19 cellular contexts compared by ENCODE assay signal in the genomic region with DNA sequence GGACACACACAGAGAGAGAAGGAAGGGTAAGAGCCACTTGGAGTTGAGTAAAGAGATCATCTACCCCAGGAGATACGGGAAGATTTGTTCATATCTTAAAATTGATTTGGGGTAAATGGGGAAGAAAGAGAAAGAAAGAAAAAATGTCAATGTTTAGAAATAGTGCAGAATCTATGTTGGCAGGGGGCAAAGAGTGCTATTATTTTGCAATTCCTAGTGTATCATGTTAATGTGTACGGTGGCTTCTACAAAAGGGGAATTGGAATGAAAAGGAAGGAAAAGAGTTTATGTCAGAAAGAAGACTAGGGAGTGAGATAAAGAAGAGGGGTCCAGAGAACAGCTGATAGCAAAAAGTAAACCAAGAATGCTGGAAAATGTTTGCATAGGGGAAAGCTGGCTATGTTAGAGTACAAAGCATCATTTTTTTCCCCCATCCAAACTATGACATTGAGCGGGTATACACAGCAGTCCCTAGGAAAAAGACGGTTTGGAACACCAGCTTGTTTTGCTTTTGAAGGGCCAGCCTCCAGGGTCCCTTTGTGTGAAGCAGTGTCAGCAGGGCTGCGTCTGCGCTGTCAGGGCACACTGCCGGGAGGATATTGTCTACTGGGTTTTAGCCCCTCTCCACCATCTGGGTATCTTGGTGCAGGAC. TPM values are rescaled to one million over a fixed set of nuclear protein-coding genes. Genes with fewer than 3 reads are reported as not detected.
A peak's percentile ranks its signal among the peaks of the same experiment; 100 is the strongest.
DNase-seq lines count a peak whose midpoint lies in the region; ATAC-seq, FAIRE-seq and TF ChIP-seq lines count a peak whose summit lies in the region.
"Had no signal": no experiment of that assay in that cellular context is flagged by ENCODE, and none has a peak within 500 bp of the region (broad histone marks: within the 10 kb centered on the region; RNA-seq: fewer than 3 reads in every experiment).

No MANE protein-coding gene starts in this region.

- no peaks in the 10 kb centered on the region for H3K9me3 ChIP-seq in H9 (ENCODE audit: control insufficient read depth, low read depth, low read length)
- 0 out of 2 replicates have a peak, but pooled peaks cover 6% of the 10 kb centered on the region for H3K9me3 ChIP-seq in K562 (replicated peaks; ENCODE audit: control insufficient read depth, insufficient read depth, low read depth, low read length)
- no peaks in the 10 kb centered on the region for H3K9me3 ChIP-seq in HepG2 (ENCODE audit: low read length)
- H3K9me3 ChIP-seq: heart left ventricle, SK-N-SH had no signal

- no peak for FAIRE-seq in K562 (lab: Jason Lieb, UNC)
- no peak for FAIRE-seq in HepG2 (lab: Jason Lieb, UNC)
- FAIRE-seq: GM18507, TTC549 had no signal

- H4K91ac ChIP-seq in H9 (ENCODE audit: insufficient read length, low read depth, low read length), result no peak overlapping the region

- CTCF ChIA-PET in K562 (lab: Yijun Ruan, JAX; ENCODE audit: low intra/inter-chr PET ratio) (no interaction called here), HepG2 (lab: Yijun Ruan, JAX; ENCODE audit: low intra/inter-chr PET ratio, low total read pairs) (no interaction called here)
- CTCF ChIA-PET in activated CD4-positive, alpha-beta T cell treated with anti-CD3 and anti-CD28 coated beads for 36 hours (lab: Charles Lee), result no interaction called here

- peaks cover 3% of the 10 kb centered on the region; the same call in 1 of the 2 replicates for H3K79me2 ChIP-seq in H9 (ENCODE audit: insufficient read depth, low read length)
- H3K79me2 ChIP-seq in K562 (ENCODE audit: control insufficient read depth, insufficient read depth, low read length), result peaks cover 83% of the 10 kb centered on the region
- peaks cover 83% of the 10 kb centered on the region for H3K79me2 ChIP-seq in HepG2 (ENCODE audit: insufficient read depth, low read length)

- H3K4me3 Mint-ChIP-seq in H9, result peak overlapping the region in 1 of 2 experiments; percentile 19; a peak in 2 of 5 replicates
- H3K4me3 Mint-ChIP-seq in activated CD4-positive, alpha-beta T cell treated with anti-CD3 and anti-CD28 coated beads for 36 hours, result no peak overlapping the region
- H3K4me3 Mint-ChIP-seq: activated CD8-positive, alpha-beta T cell treated with anti-CD3 and anti-CD28 coated beads, Interleukin-2, amount 10 ng/mL, durations not matched to agents 7 days and 5 days; B cell had no signal

- peak overlapping the region in 2 of 3 experiments; percentile 29 to 32; a peak in 5 of 7 replicates for H3K27ac Mint-ChIP-seq in H9
- H3K27ac Mint-ChIP-seq in activated CD4-positive, alpha-beta T cell treated with anti-CD3 and anti-CD28 coated beads for 36 hours, result no peak overlapping the region
- H3K27ac Mint-ChIP-seq: activated CD8-positive, alpha-beta T cell treated with anti-CD3 and anti-CD28 coated beads, Interleukin-2, amount 10 ng/mL, durations not matched to agents 7 days and 5 days; B cell had no signal

- no peak overlapping the region for H2BK20ac ChIP-seq in H9 (ENCODE audit: low read depth, low read length, poor library complexity, severe bottlenecking)

- no CpG with 5 or more reads among the region's 7 CpGs for WGBS in H9 (ENCODE audit: extremely low coverage, insufficient read length, low lambda C conversion rate)
- WGBS in K562 (ENCODE audit: insufficient coverage, low coverage, missing lambda C conversion rate), result 56% methylated on average over 6 of the region's 7 CpGs
- 5% methylated on average over 4 of the region's 7 CpGs for WGBS in HepG2 (ENCODE audit: low lambda C conversion rate)

- H3K27me3 Mint-ChIP-seq in H9 (ENCODE audit: low read depth), result no peaks in the 10 kb centered on the region
- H3K27me3 Mint-ChIP-seq in activated CD4-positive, alpha-beta T cell treated with anti-CD3 and anti-CD28 coated beads for 36 hours, result no peaks in the 10 kb centered on the region
- H3K27me3 Mint-ChIP-seq: B cell had no signal

- BruUV-seq in K562 (replicated peaks; lab: Mats Ljungman, UMichigan), result no TSS peak
- TSS peak; percentile 3 for BruUV-seq in HepG2 (replicated peaks; lab: Mats Ljungman, UMichigan)

- DNase-seq in H9 (no peak), K562 (ENCODE audit: extremely low read depth in 1 of 4, low spot score in 3 of 4) (no peak), HepG2 (ENCODE audit: low spot score) (no peak), retina (peak; percentile 55), HUDEP-2 (lab: John Stamatoyannopoulos, UW; ENCODE audit: unreplicated experiment in 76 of 76) (no peak)
- DNase-seq in activated CD4-positive, alpha-beta T cell treated with anti-CD3 and anti-CD28 coated beads for 36 hours, result no peak
- no peak for DNase-seq in stimulated activated naive CD4-positive, alpha-beta T cell treated with Interleukin-2 at 50 U/mL for 16 hours (lab: John Stamatoyannopoulos, UW)
- DNase-seq: activated CD8-positive, alpha-beta T cell treated with anti-CD3 and anti-CD28 coated beads, Interleukin-2, amount 10 ng/mL, durations not matched to agents 7 days and 5 days; heart left ventricle; left cardiac atrium; NCI-H1694; NCI-H446 treated with DMSO at 0.1 percent for 48 hours; SK-N-SH had no signal

- in situ Hi-C loops in K562 (cut with MboI) (no loop called here), HepG2 (cut with HindIII; ENCODE audit: extremely low pct_ligation_motif_present, low pct_unique_long_range_greater_than_20kb) (no loop called here)

- ATAC-seq in K562, result peak; percentile 30
- ATAC-seq in HepG2, result peak; percentile 66
- no peak for ATAC-seq in HG02759 (IDR thresholded peaks at IDR 0.05; ENCODE audit: unreplicated experiment)
- ATAC-seq in activated CD4-positive, alpha-beta T cell treated with anti-CD3 and anti-CD28 coated beads for 36 hours, result no peak
- ATAC-seq: activated CD8-positive, alpha-beta T cell treated with anti-CD3 and anti-CD28 coated beads, Interleukin-2, amount 10 ng/mL, durations not matched to agents 7 days and 5 days; esophagus mucosa; heart left ventricle; left cardiac atrium had no signal

- H4K8ac ChIP-seq in H9 (replicated peaks; ENCODE audit: insufficient read length, low read depth, low read length), result no peak overlapping the region

- peak overlapping the region; percentile 7 for H3K18ac ChIP-seq in H9 (ENCODE audit: insufficient read length, low read depth, low read length)

- H3K4me1 ChIP-seq in H9 (ENCODE audit: insufficient read depth, low read length) (peaks cover 14% of the 10 kb centered on the region), K562 (replicated peaks in 1 of 2; ENCODE audit: control insufficient read depth in 2 of 2, insufficient read depth in 2 of 2, low read length in 2 of 2) (peaks cover 10 to 53% of the 10 kb centered on the region in 2 experiments), HepG2 (ENCODE audit: insufficient read depth, low read length) (peaks cover 85% of the 10 kb centered on the region)

- H3K27me3 ChIP-seq in H9 (ENCODE audit: insufficient read depth, low read length) (no peaks in the 10 kb centered on the region), K562 (ENCODE audit: control insufficient read depth in 2 of 2, insufficient read depth in 2 of 2, low read length in 2 of 2) (no peaks in the 10 kb centered on the region), HepG2 (ENCODE audit: control insufficient read depth in 1 of 2, insufficient read depth in 2 of 2, low read length in 2 of 2) (no peaks in the 10 kb centered on the region)
- H3K27me3 ChIP-seq: heart left ventricle had no signal

- no peak overlapping the region for H3K56ac ChIP-seq in H9 (ENCODE audit: insufficient read length, low read depth, low read length)

- no peak overlapping the region for H3K23ac ChIP-seq in H9 (ENCODE audit: insufficient read length, low read depth, low read length)

- no peaks in the 10 kb centered on the region for H3K9me1 ChIP-seq in K562 (ENCODE audit: control insufficient read depth, insufficient read depth, low read length)

- peaks cover 50 to 51% of the 10 kb centered on the region in 2 experiments for H3K4me1 Mint-ChIP-seq in H9
- peaks cover 5% of the 10 kb centered on the region for H3K4me1 Mint-ChIP-seq in activated CD4-positive, alpha-beta T cell treated with anti-CD3 and anti-CD28 coated beads for 36 hours

- no peak overlapping the region for H2BK15ac ChIP-seq in H9 (ENCODE audit: low read depth, low read length)

- H4K5ac ChIP-seq in H9 (ENCODE audit: insufficient read length, low read depth, low read length), result no peak overlapping the region

- TF ChIP-seq CTCF in H9 (conservative IDR thresholded peaks at IDR 0.05) (no peak), K562 (IDR thresholded peaks at IDR 0.05 in 2 of 3, conservative IDR thresholded peaks at IDR 0.05 in 1 of 3; ENCODE audit: insufficient read depth in 2 of 3, low read depth in 1 of 3, low read length in 3 of 3) (no peak), HepG2 (CRISPR knock-in tag; IDR thresholded peaks at IDR 0.05) (no peak)

- H3K9me3 Mint-ChIP-seq in H9, result no peaks in the 10 kb centered on the region
- H3K9me3 Mint-ChIP-seq in activated CD4-positive, alpha-beta T cell treated with anti-CD3 and anti-CD28 coated beads for 36 hours (ENCODE audit: low read depth), result no peaks in the 10 kb centered on the region

- H3K4me3 ChIP-seq in K562 (no peak overlapping the region), HepG2 (replicated peaks in 1 of 3; ENCODE audit: insufficient read depth in 1 of 3, low read depth in 2 of 3, low read length in 3 of 3) (peak overlapping the region in 2 of 3 experiments; percentile 15 to 30; a peak in 1 of 6 replicates)
- H3K4me3 ChIP-seq: heart left ventricle had no signal

- no peak overlapping the region for H2BK5ac ChIP-seq in H9 (ENCODE audit: insufficient read length, low read length)

- H4K20me1 ChIP-seq in H9 (ENCODE audit: control insufficient read depth, insufficient read depth, insufficient read length) (no peaks in the 10 kb centered on the region), K562 (replicated peaks; ENCODE audit: control insufficient read depth, insufficient read depth, low read length) (peaks cover 6% of the 10 kb centered on the region; the same call in 1 of the 2 replicates), HepG2 (ENCODE audit: insufficient read depth, low read length) (peaks cover 5% of the 10 kb centered on the region; the same call in 1 of the 2 replicates)

- no peak overlapping the region for H3K27ac ChIP-seq in H9 (ENCODE audit: insufficient read length, low read depth, low read length)
- no peak overlapping the region for H3K27ac ChIP-seq in K562 (ENCODE audit: extremely low read depth, low read depth, low read length)
- H3K27ac ChIP-seq in HepG2 (ENCODE audit: extremely low read length, insufficient read depth, low read length), result peak overlapping the region; percentile 97
- H3K27ac ChIP-seq: HL-60 had no signal

- H3K14ac ChIP-seq in H9 (ENCODE audit: insufficient read depth, low read length), result no peak overlapping the region

- H3K79me1 ChIP-seq in H9 (ENCODE audit: insufficient read depth, low read depth, low read length, poor library complexity, severe bottlenecking), result peaks cover 9% of the 10 kb centered on the region

- TF ChIP-seq EP300 in K562 (IDR thresholded peaks at IDR 0.05; ENCODE audit: low read length) (no peak), HepG2 (IDR thresholded peaks at IDR 0.05; ENCODE audit: low read depth in 2 of 2, low read length in 2 of 2) (peak in 1 of 2 experiments; percentile 42; a peak in 1 of 4 replicates), HepG2 (CRISPR knock-in tag; IDR thresholded peaks at IDR 0.05; ENCODE audit: borderline replicate concordance) (no peak)

- TF ChIP-seq POLR2A in K562 (conservative IDR thresholded peaks at IDR 0.05) (no peak), HepG2 (IDR thresholded peaks at IDR 0.05; ENCODE audit: insufficient read depth in 1 of 2, low read depth in 2 of 2, low read length in 2 of 2) (no peak)

- H3K36me3 Mint-ChIP-seq in H9 (ENCODE audit: insufficient read depth in 1 of 3, low read depth in 3 of 3), result peaks cover 0 to 10% (median 3%) of the 10 kb centered on the region in 3 experiments; a peak in 5 of 7 replicates
- no peaks in the 10 kb centered on the region for H3K36me3 Mint-ChIP-seq in activated CD4-positive, alpha-beta T cell treated with anti-CD3 and anti-CD28 coated beads for 36 hours (ENCODE audit: low read depth)

- H3T11ph ChIP-seq in H9 (ENCODE audit: low read length), result no peak overlapping the region

- H3K9ac ChIP-seq in H9 (ENCODE audit: extremely low read depth, insufficient read length, low read length), result no peak overlapping the region
- peak overlapping the region in 1 of 2 experiments; percentile 32; a peak in 1 of 4 replicates for H3K9ac ChIP-seq in K562 (ENCODE audit: insufficient read depth in 1 of 2, low read depth in 2 of 2, low read length in 2 of 2)
- peak overlapping the region; percentile 34; the same call in 1 of the 2 replicates for H3K9ac ChIP-seq in HepG2 (ENCODE audit: insufficient read depth, low read depth, low read length)
- H3K9ac ChIP-seq: SK-N-SH had no signal

- H3K23me2 ChIP-seq in H9 (ENCODE audit: insufficient read length, low read depth, low read length, poor library complexity, severe bottlenecking), result no peaks in the 10 kb centered on the region

- intact Hi-C loops in K562 (cut with micrococcal nuclease), result no loop called here
- intact Hi-C loops in HepG2 (cut with micrococcal nuclease; ENCODE audit: unreplicated experiment), result no loop called here
- intact Hi-C loops in activated CD4-positive, alpha-beta T cell treated with anti-CD3 and anti-CD28 coated beads for 36 hours (cut with DNase I, micrococcal nuclease), result no loop called here

- POLR2A ChIA-PET in K562 (lab: Yijun Ruan, JAX) (interaction anchor here (1.0 to 2.1 kb wide), 4 partner anchors 10 to 23 kb away, joined by 3 to 7 read pairs (median 5); partner anchors contain the start of gene LRRC8D), HepG2 (lab: Yijun Ruan, JAX) (interaction anchor here (0.6 to 6.2 kb wide), 2 partner anchors 9 to 12 kb away, joined by 3 to 115 read pairs; partner anchors contain the start of gene LRRC8D)
- POLR2A ChIA-PET in activated CD4-positive, alpha-beta T cell treated with anti-CD3 and anti-CD28 coated beads for 36 hours (lab: Charles Lee), result no interaction called here

- H2BK120ac ChIP-seq in H9 (ENCODE audit: low read depth, low read length, poor library complexity, severe bottlenecking), result no peak overlapping the region

- H2AK5ac ChIP-seq in H9 (ENCODE audit: insufficient read length, low read length), result no peak overlapping the region

- no peak overlapping the region for H3K4ac ChIP-seq in H9 (ENCODE audit: low read depth, low read length)

- H2AFZ ChIP-seq in H9 (ENCODE audit: low read length) (no peak overlapping the region), K562 (ENCODE audit: low read depth, low read length) (no peak overlapping the region), HepG2 (ENCODE audit: low read length) (no peak overlapping the region)

- no peak for TF ChIP-seq RAD21 in K562 (CRISPR knock-in tag; conservative IDR thresholded peaks at IDR 0.05 in 1 of 2, IDR thresholded peaks at IDR 0.05 in 1 of 2)
- no peak for TF ChIP-seq RAD21 in HepG2 (CRISPR knock-in tag; IDR thresholded peaks at IDR 0.05)

- H3K36me3 ChIP-seq in K562 (ENCODE audit: control insufficient read depth, insufficient read depth, low read length) (peaks cover 20% of the 10 kb centered on the region; the same call in 2 of the 3 replicates), HepG2 (replicated peaks in 1 of 2; ENCODE audit: control insufficient read depth in 1 of 2, insufficient read depth in 2 of 2, low read length in 2 of 2) (peaks cover 2 to 7% of the 10 kb centered on the region in 2 experiments; a peak in 2 of 5 replicates)
- H3K36me3 ChIP-seq: heart left ventricle had no signal

- no peak overlapping the region for H2BK12ac ChIP-seq in H9 (ENCODE audit: insufficient read length, low read depth, low read length)

- no peak overlapping the region for H3K4me2 ChIP-seq in H9 (ENCODE audit: insufficient read depth, insufficient read length, low read length)
- H3K4me2 ChIP-seq in K562 (ENCODE audit: insufficient read depth, low read length), result no peak overlapping the region
- peak overlapping the region; percentile 65 for H3K4me2 ChIP-seq in HepG2 (ENCODE audit: low read depth, low read length)
- H3K4me2 ChIP-seq: SK-N-SH had no signal

RNA-seq across cellular contexts. Expression of gene LRRC8D, which starts 10.8 kb away (rescaled TPM):
- 34.7 and 37.2 TPM in 2 replicates for total RNA-seq in H9 (2021)
- total RNA-seq in K562 (2011; cell fraction: chromatin; rRNA removed; ENCODE audit: low replicate concordance), result 40.8 and 79.7 TPM in 2 replicates
- total RNA-seq in K562 (2011; cell fraction: nucleolus; rRNA removed), result 33.0 and 35.8 TPM in 2 replicates
- 50.9 and 57.0 TPM in 2 replicates for total RNA-seq in K562 (2011; cell fraction: nucleoplasm; rRNA removed)
- 11.4 and 12.4 TPM in 2 replicates for total RNA-seq in K562 (2014; rRNA removed)
- total RNA-seq in K562 (2014; rRNA removed; fragmentation: Illumina TruSeq; extraction: Trizol), result 21.9 and 25.5 TPM in 2 replicates
- total RNA-seq in K562 (2015; rRNA removed; fragmentation: Illumina TruSeq; extraction: Trizol), result 13.6 and 14.7 TPM in 2 replicates
- total RNA-seq in K562 (2021), result 22.1 and 25.0 TPM in 2 replicates
- 53.9 and 66.3 TPM in 2 replicates for polyA plus RNA-seq in K562 (2011; rRNA removed)
- polyA plus RNA-seq in K562 (2011; cell fraction: cytosol; rRNA removed), result 41.0 and 55.7 TPM in 2 replicates
- polyA plus RNA-seq in K562 (2011; cell fraction: nucleus; rRNA removed), result 51.6 and 73.7 TPM in 2 replicates
- polyA plus RNA-seq in K562 (2012), result 16.6 and 39.2 TPM in 2 replicates
- polyA plus RNA-seq in K562 (2014; fragmentation: Illumina TruSeq; extraction: Trizol), result 24.9 and 26.1 TPM in 2 replicates
- polyA plus RNA-seq in K562 (2014; fragmentation: Nextera tagmentation; extraction: Ambion mirVana), result 1 to 10 TPM; 3.4 to 7.8 TPM
- polyA plus RNA-seq in K562 (2014; rRNA removed), result 14.7 and 15.9 TPM in 2 replicates
- polyA minus RNA-seq in K562 (2011; rRNA and poly(A)+ RNA removed), result 58.4 and 72.6 TPM in 2 replicates
- 33.1 and 35.2 TPM in 2 replicates for polyA minus RNA-seq in K562 (2011; cell fraction: cytosol; rRNA and poly(A)+ RNA removed)
- polyA minus RNA-seq in K562 (2011; cell fraction: nucleus; rRNA and poly(A)+ RNA removed), result 14.3 and 31.3 TPM in 2 replicates
- total RNA-seq in HepG2 (2016; rRNA removed; fragmentation: Illumina TruSeq; extraction: Trizol), result 44.6 and 45.5 TPM in 2 replicates
- total RNA-seq in HepG2 (2016; cell fraction: cytosol; rRNA removed; fragmentation: Illumina TruSeq; extraction: Trizol; ENCODE audit: low read depth), result 8.5 and 9.3 TPM in 2 replicates
- total RNA-seq in HepG2 (2016; cell fraction: insoluble cytoplasmic fraction; rRNA removed; fragmentation: Illumina TruSeq; extraction: Trizol), result 43.8 and 46.2 TPM in 2 replicates
- 33.3 and 37.9 TPM in 2 replicates for total RNA-seq in HepG2 (2016; cell fraction: membrane; rRNA removed; fragmentation: Illumina TruSeq; extraction: Trizol)
- 43.7 and 45.6 TPM in 2 replicates for total RNA-seq in HepG2 (2016; cell fraction: nucleus; rRNA removed; fragmentation: Illumina TruSeq; extraction: Trizol)
- polyA plus RNA-seq in HepG2 (2011; rRNA removed), result 29.9 and 30.0 TPM in 2 replicates
- polyA plus RNA-seq in HepG2 (2011; cell fraction: cytosol; rRNA removed), result 27.1 and 30.0 TPM in 2 replicates
- 29.5 and 30.7 TPM in 2 replicates for polyA plus RNA-seq in HepG2 (2011; cell fraction: nucleus; rRNA removed)
- 26.8 and 28.6 TPM in 2 replicates for polyA plus RNA-seq in HepG2 (2012)
- polyA plus RNA-seq in HepG2 (2016; cell fraction: cytosol; fragmentation: Illumina TruSeq; extraction: Trizol; ENCODE audit: low read depth), result 5.8 and 5.9 TPM in 2 replicates
- 47.0 and 48.7 TPM in 2 replicates for polyA plus RNA-seq in HepG2 (2016; cell fraction: insoluble cytoplasmic fraction; fragmentation: Illumina TruSeq; extraction: Trizol; ENCODE audit: low read depth)
- 20.5 and 21.4 TPM in 2 replicates for polyA plus RNA-seq in HepG2 (2016; cell fraction: membrane; fragmentation: Illumina TruSeq; extraction: Trizol; ENCODE audit: low read depth)
- 53.9 and 57.1 TPM in 2 replicates for polyA plus RNA-seq in HepG2 (2016; cell fraction: nucleus; fragmentation: Illumina TruSeq; extraction: Trizol; ENCODE audit: insufficient read depth, low read depth)
- polyA minus RNA-seq in HepG2 (2011; rRNA and poly(A)+ RNA removed; ENCODE audit: low replicate concordance), result 65.8 and 107 TPM in 2 replicates
- 26.6 and 33.6 TPM in 2 replicates for polyA minus RNA-seq in HepG2 (2011; cell fraction: cytosol; rRNA and poly(A)+ RNA removed)
- polyA minus RNA-seq in HepG2 (2011; cell fraction: nucleus; rRNA and poly(A)+ RNA removed), result 44.2 and 52.0 TPM in 2 replicates
- 10 to 100 TPM; 24.3 to 30.0 TPM for total RNA-seq in activated CD4-positive, alpha-beta T cell treated with anti-CD3 and anti-CD28 coated beads for 36 hours

Comparison
In these comparisons a context has a peak if more than half of its experiments do, and no peak if none do; other contexts are left out.
1. ATAC-seq: peak in K562 (single experiment) and HepG2 (single experiment); none in HG02759 (single experiment) and activated CD4-positive, alpha-beta T cell treated with anti-CD3 and anti-CD28 coated beads for 36 hours (single experiment).